1 cellular context compared by ENCODE assay signal in genomic region chr9:109454601-109455155, GRCh38.
TF ChIP-seq lines count a peak whose summit lies in the region.

No MANE protein-coding gene starts in this region.

TF ChIP-seq in HepG2, 621 proteins besides CTCF, POLR2A, EP300 and RAD21:
- TF ChIP-seq AHDC1 (CRISPR knock-in tag; IDR thresholded peaks at IDR 0.05; ENCODE audit: borderline replicate concordance) (no peak), RXRA (CRISPR knock-in tag; IDR thresholded peaks at IDR 0.05) (no peak), ZNF574 (CRISPR knock-in tag; IDR thresholded peaks at IDR 0.05) (no peak), SCMH1 (CRISPR knock-in tag; IDR thresholded peaks at IDR 0.05; ENCODE audit: borderline replicate concordance) (no peak), ZNF501 (CRISPR knock-in tag; IDR thresholded peaks at IDR 0.05) (no peak), ARID3A (IDR thresholded peaks at IDR 0.05; ENCODE audit: low read depth, low read length) (no peak), MAFK (conservative IDR thresholded peaks at IDR 0.05 in 1 of 2, IDR thresholded peaks at IDR 0.05 in 1 of 2; ENCODE audit: low read length in 2 of 2) (peak; percentile 43 to 60; a peak in 3 of 4 replicates), ZNF550 (CRISPR knock-in tag; IDR thresholded peaks at IDR 0.05; ENCODE audit: borderline replicate concordance) (no peak), ZBTB8A (CRISPR knock-in tag; IDR thresholded peaks at IDR 0.05; ENCODE audit: borderline replicate concordance, low read depth) (no peak), HDAC6 (IDR thresholded peaks at IDR 0.05; ENCODE audit: low read depth, low read length) (no peak), HOXD1 (CRISPR knock-in tag; IDR thresholded peaks at IDR 0.05) (no peak), TBX3 (IDR thresholded peaks at IDR 0.05; ENCODE audit: borderline replicate concordance) (no peak), REPIN1 (CRISPR knock-in tag; IDR thresholded peaks at IDR 0.05; ENCODE audit: borderline replicate concordance, low read depth) (no peak), MAFF (IDR thresholded peaks at IDR 0.05; ENCODE audit: low read depth, low read length) (peak; percentile 50; the same call in 1 of the 2 replicates)
